In the genomic region with DNA sequence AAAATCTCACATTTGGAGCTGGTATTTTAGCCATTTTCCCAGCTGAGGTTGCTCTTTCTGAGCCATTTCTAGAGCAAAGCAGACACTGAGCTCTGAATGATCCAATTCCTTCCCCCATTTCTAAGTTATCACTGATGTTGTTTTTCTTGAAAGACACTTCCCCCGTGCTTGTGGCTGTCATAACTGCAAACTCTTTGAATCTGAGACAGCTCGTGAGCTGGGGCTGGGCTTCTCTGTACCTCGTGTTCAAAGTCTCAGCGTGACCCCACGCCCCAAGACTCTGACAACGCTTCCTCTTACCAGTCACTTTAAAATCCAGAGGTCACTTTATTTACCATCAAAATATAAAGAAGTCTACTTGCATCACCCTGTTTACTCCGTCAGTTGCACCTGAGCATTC, we compare ENCODE assay signal across 14 cellular contexts. TPM values are rescaled to one million over a fixed set of nuclear protein-coding genes. Genes with fewer than 3 reads are reported as not detected.
A peak's percentile ranks its signal among the peaks of the same experiment; 100 is the strongest.
DNase-seq lines count a peak whose midpoint lies in the region; ATAC-seq and TF ChIP-seq lines count a peak whose summit lies in the region.
"Had no signal": no experiment of that assay in that cellular context is flagged by ENCODE, and none has a peak within 500 bp of the region (broad histone marks: within the 10 kb centered on the region; RNA-seq: fewer than 3 reads in every experiment).

No MANE protein-coding gene starts in this region.

- peaks cover 100% of the 10 kb centered on the region in 2 donors for H3K4me1 Mint-ChIP-seq in natural killer cell

- H3K27ac Mint-ChIP-seq in natural killer cell: peak overlapping the region; percentile 91 to 92

- no peaks in the 10 kb centered on the region for H3K36me3 Mint-ChIP-seq in natural killer cell

- DNase-seq in right cardiac atrium (peak; percentile 21 to 62 (median 41)), Right ventricle myocardium inferior (ENCODE audit: missing footprints) (no peak), natural killer cell (peak; percentile 54), nucleus accumbens (lab: John Stamatoyannopoulos, UW) (no peak), heart right ventricle (no peak), NCI-H748 treated with DMSO at 0.1 percent for 48 hours (lab: John Stamatoyannopoulos, UW) (no peak), NCI-H2171 (lab: John Stamatoyannopoulos, UW) (no peak)
- DNase-seq in activated gamma-delta T cell treated with anti-CD3 and anti-CD28 coated beads, Interleukin-2, amount 50 U/mL, for 16 hours (ENCODE audit: low read depth): peak; percentile 30
- DNase-seq: ACHN, right lobe of liver, SIG-M5 had no signal

- H3K4me3 ChIP-seq in right cardiac atrium (ENCODE audit: low read length): no peak overlapping the region
- H3K4me3 ChIP-seq in heart right ventricle: no peak overlapping the region
- H3K4me3 ChIP-seq: hepatocyte, right lobe of liver had no signal

- ATAC-seq in right cardiac atrium: no peak
- no peak for ATAC-seq in Right ventricle myocardium inferior
- ATAC-seq in natural killer cell: peak; percentile 56 to 87 (median 74)
- no peak for ATAC-seq in heart right ventricle

- no peaks in the 10 kb centered on the region for H3K27me3 Mint-ChIP-seq in natural killer cell (ENCODE audit: low read depth in 2 of 2)

- H3K9me3 Mint-ChIP-seq in natural killer cell: peaks cover 0 to 2% of the 10 kb centered on the region in 2 donors

- H3K9me3 ChIP-seq in right cardiac atrium (ENCODE audit: control insufficient read depth, low read length): no peaks in the 10 kb centered on the region
- no peaks in the 10 kb centered on the region for H3K9me3 ChIP-seq in heart right ventricle
- H3K9me3 ChIP-seq: right lobe of liver had no signal

- TF ChIP-seq CTCF in natural killer cell (IDR thresholded peaks at IDR 0.05) (no peak), heart right ventricle (IDR thresholded peaks at IDR 0.05) (no peak)

- H3K4me3 Mint-ChIP-seq in natural killer cell: peak overlapping the region; percentile 76

- H3K36me3 ChIP-seq in heart right ventricle: peaks cover 0 to 11% (median 0%) of the 10 kb centered on the region in 9 donors
- H3K36me3 ChIP-seq: right lobe of liver had no signal

- H3K4me1 ChIP-seq in right cardiac atrium (ENCODE audit: control insufficient read depth, insufficient read depth, low read length) (peaks cover 7% of the 10 kb centered on the region), heart right ventricle (peaks cover 6 to 97% (median 31%) of the 10 kb centered on the region in 9 donors)

- H3K27ac ChIP-seq in right cardiac atrium (ENCODE audit: low read length): no peak overlapping the region
- H3K27ac ChIP-seq in heart right ventricle: peak overlapping the region in 5 of 10 donors; percentile 1 to 85 (median 32)
- H3K27ac ChIP-seq: hepatocyte, right lobe of liver had no signal

- H3K27me3 ChIP-seq in right cardiac atrium (ENCODE audit: control insufficient read depth, insufficient read depth): no peaks in the 10 kb centered on the region
- no peaks in the 10 kb centered on the region for H3K27me3 ChIP-seq in heart right ventricle
- H3K27me3 ChIP-seq: hepatocyte, right lobe of liver had no signal

- intact Hi-C loops in right cardiac atrium (cut with DNase I) (no loop called here), Right ventricle myocardium inferior (cut with DNase I) (no loop called here), natural killer cell (cut with micrococcal nuclease) (loop anchor here (5.0 kb wide), 2 partner anchors 134 to 226 kb away; a partner anchor contains a TSS), heart right ventricle (cut with DNase I) (loop anchor here in 5 of 10 donors (10.0 kb wide), 4 partner anchors 103 to 607 kb away; a partner anchor contains a TSS)

- WGBS in right cardiac atrium: 45% methylated on average over 7 of the region's 7 CpGs
- WGBS in heart right ventricle, 2 donors: 65 to 72% methylated on average over 7 of the region's 7 CpGs

RNA-seq across cellular contexts. Expression of a gene that starts 35.1 kb away (rescaled TPM):
- total RNA-seq in right cardiac atrium: not detected
- polyA plus RNA-seq in right cardiac atrium: not detected
- not detected for total RNA-seq in Right ventricle myocardium inferior
- not detected for total RNA-seq in natural killer cell
- total RNA-seq in heart right ventricle: not detected
- not detected for polyA plus RNA-seq in heart right ventricle
- total RNA-seq: hepatocyte, mucosa of gallbladder, NCI-H460, right lobe of liver had no signal
- polyA plus RNA-seq: hepatocyte had no signal

Comparison
In these comparisons a context has a peak if more than half of its experiments do, and no peak if none do; other contexts are left out.
1. DNase-seq: peak in right cardiac atrium (3 of 3), activated gamma-delta T cell treated with anti-CD3 and anti-CD28 coated beads, Interleukin-2, amount 50 U/mL, for 16 hours (single experiment) and natural killer cell (single experiment); none in Right ventricle myocardium inferior (single experiment), nucleus accumbens (0 of 56), heart right ventricle (0 of 2), NCI-H748 treated with DMSO at 0.1 percent for 48 hours (single experiment) and NCI-H2171 (single experiment).
2. ATAC-seq: peak in natural killer cell (3 of 3); none in right cardiac atrium (0 of 2), Right ventricle myocardium inferior (single experiment) and heart right ventricle (0 of 8).